ENCODE assay signal across 30 cellular contexts in genomic region chrX:42752730-42753129, GRCh38. TPM values are rescaled to one million over a fixed set of nuclear protein-coding genes. Genes with fewer than 3 reads are reported as not detected.
"Had no signal": no experiment of that assay in that cellular context is flagged by ENCODE, and none has a peak within 500 bp of the region (broad histone marks: within the 10 kb centered on the region; RNA-seq: fewer than 3 reads in every experiment).

No MANE protein-coding gene starts in this region.

- H3K4me1 Mint-ChIP-seq: activated CD4-positive, alpha-beta T cell treated with anti-CD3 and anti-CD28 coated beads, Interleukin-2, amount 10 ng/mL, durations not matched to agents 24 days and 14 days; activated naive CD8-positive, alpha-beta T cell treated with anti-CD3 and anti-CD28 coated beads, Interleukin-2, amount 10 ng/mL, durations not matched to agents 7 days and 5 days; activated T-helper 17 cell treated with anti-CD3 and anti-CD28 coated beads, Interleukin-2, amount 50 U/mL, for 72 hours; immature natural killer cell had no signal

- H3K4me3 Mint-ChIP-seq: activated CD4-positive, alpha-beta T cell treated with anti-CD3 and anti-CD28 coated beads, Interleukin-2, amount 10 ng/mL, durations not matched to agents 24 days and 14 days; activated CD8-positive, alpha-beta T cell treated with anti-CD3 and anti-CD28 coated beads for 36 hours; activated naive CD8-positive, alpha-beta T cell treated with anti-CD3 and anti-CD28 coated beads, Interleukin-2, amount 10 ng/mL, durations not matched to agents 7 days and 5 days; activated T-helper 17 cell treated with anti-CD3 and anti-CD28 coated beads, Interleukin-2, amount 50 U/mL, for 72 hours; brain; endodermal cell; immature natural killer cell; naive B cell; stimulated activated effector memory CD8-positive, alpha-beta T cell treated with anti-CD3 and anti-CD28 coated beads, Interleukin-12 subunit alpha, Interleukin-12 subunit beta, amount 100 ng/mL, for 72 hours had no signal

- H3K27me3 Mint-ChIP-seq: activated CD4-positive, alpha-beta T cell treated with anti-CD3 and anti-CD28 coated beads, Interleukin-2, amount 10 ng/mL, durations not matched to agents 24 days and 14 days; activated CD8-positive, alpha-beta T cell treated with anti-CD3 and anti-CD28 coated beads for 36 hours; activated T-helper 17 cell treated with anti-CD3 and anti-CD28 coated beads, Interleukin-2, amount 50 U/mL, for 72 hours had no signal

- H3K36me3 Mint-ChIP-seq: brain; immature natural killer cell; naive B cell; stimulated activated effector memory CD8-positive, alpha-beta T cell treated with anti-CD3 and anti-CD28 coated beads, Interleukin-12 subunit alpha, Interleukin-12 subunit beta, amount 100 ng/mL, for 72 hours had no signal

- H3K27ac Mint-ChIP-seq: activated CD4-positive, alpha-beta T cell treated with anti-CD3 and anti-CD28 coated beads, Interleukin-2, amount 10 ng/mL, durations not matched to agents 24 days and 14 days; activated CD8-positive, alpha-beta T cell treated with anti-CD3 and anti-CD28 coated beads for 36 hours; activated naive CD8-positive, alpha-beta T cell treated with anti-CD3 and anti-CD28 coated beads, Interleukin-2, amount 10 ng/mL, durations not matched to agents 7 days and 5 days; activated T-helper 17 cell treated with anti-CD3 and anti-CD28 coated beads, Interleukin-2, amount 50 U/mL, for 72 hours; endodermal cell; immature natural killer cell; stimulated activated effector memory CD8-positive, alpha-beta T cell treated with anti-CD3 and anti-CD28 coated beads, Interleukin-12 subunit alpha, Interleukin-12 subunit beta, amount 100 ng/mL, for 72 hours had no signal

- H3K9me3 Mint-ChIP-seq: activated CD8-positive, alpha-beta T cell treated with anti-CD3 and anti-CD28 coated beads for 36 hours; activated naive CD8-positive, alpha-beta T cell treated with anti-CD3 and anti-CD28 coated beads, Interleukin-2, amount 10 ng/mL, durations not matched to agents 7 days and 5 days; activated T-helper 17 cell treated with anti-CD3 and anti-CD28 coated beads, Interleukin-2, amount 50 U/mL, for 72 hours; immature natural killer cell had no signal

- DNase-seq: activated CD4-positive, alpha-beta T cell treated with anti-CD3 and anti-CD28 coated beads, Interleukin-2, amount 10 ng/mL, durations not matched to agents 24 days and 14 days; activated CD4-positive, CD25-positive, alpha-beta regulatory T cell; activated CD8-positive, alpha-beta T cell treated with anti-CD3 and anti-CD28 coated beads for 36 hours; activated naive CD4-positive, alpha-beta T cell; activated naive CD8-positive, alpha-beta T cell treated with anti-CD3 and anti-CD28 coated beads, Interleukin-2, amount 10 ng/mL, durations not matched to agents 7 days and 5 days; activated T-cell treated with anti-CD3 and anti-CD28 coated beads, Interleukin-2, amount 50 U/mL, for 1 hour; amygdala; central memory CD4-positive, alpha-beta T cell; colonic mucosa; endodermal cell; gastrocnemius medialis; head of caudate nucleus; immature natural killer cell; kidney glomerular epithelial cell; mesenchymal stem cell; mucosa of descending colon; naive B cell; ovary; psoas muscle; right lobe of liver; stimulated activated CD4-positive, alpha-beta T cell treated with anti-CD3 and anti-CD28 coated beads, Interleukin-4, amount 100 ng/mL, for 24 hours; T1000; testis; upper lobe of left lung had no signal

RNA-seq across cellular contexts. Expression of gene PPP1R2C, which starts 25.2 kb away (rescaled TPM):
- total RNA-seq: activated CD4-positive, alpha-beta T cell treated with anti-CD3 and anti-CD28 coated beads, Interleukin-2, amount 10 ng/mL, durations not matched to agents 24 days and 14 days; activated CD8-positive, alpha-beta T cell treated with anti-CD3 and anti-CD28 coated beads for 36 hours; activated naive CD8-positive, alpha-beta T cell treated with anti-CD3 and anti-CD28 coated beads, Interleukin-2, amount 10 ng/mL, durations not matched to agents 7 days and 5 days; activated T-helper 17 cell treated with anti-CD3 and anti-CD28 coated beads, Interleukin-2, amount 50 U/mL, for 72 hours; colonic mucosa; endodermal cell; epithelial cell of proximal tubule; gastrocnemius medialis; liver; mucosa of descending colon; ovary; psoas muscle; right lobe of liver; T-helper 1 cell treated with Interleukin-12 subunit alpha and Interleukin-12 subunit beta and Interleukin-4 antibody, amounts not matched to agents 30 ng/mL and 1 ng/mL, for 36 hours; upper lobe of left lung had no signal
